ENCODE assay signal across 8 cellular contexts in the genomic region with DNA sequence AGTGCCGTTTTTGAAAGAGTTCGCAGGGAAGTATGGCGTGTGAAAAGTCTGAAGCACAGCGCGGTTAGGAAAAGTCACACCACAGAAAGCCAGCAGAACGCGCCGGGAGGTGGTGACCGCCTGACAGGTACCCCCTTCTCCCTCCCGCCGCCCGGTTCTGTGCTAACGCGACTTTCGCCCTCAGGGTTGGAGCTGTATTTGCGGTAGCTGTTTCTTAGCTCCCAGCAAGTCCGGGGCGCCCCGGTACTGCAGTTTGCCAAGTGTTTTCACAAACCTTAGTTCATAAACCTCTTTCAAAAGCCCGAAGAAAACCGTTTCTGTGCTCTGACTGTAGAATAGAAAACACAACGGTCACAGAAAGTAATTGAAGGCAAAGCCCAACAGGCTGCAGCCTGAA. TPM values are rescaled to one million over a fixed set of nuclear protein-coding genes. Genes with fewer than 3 reads are reported as not detected.
A peak's percentile ranks its signal among the peaks of the same experiment; 100 is the strongest.
DNase-seq lines count a peak whose midpoint lies in the region; ATAC-seq, FAIRE-seq and TF ChIP-seq lines count a peak whose summit lies in the region.

No MANE protein-coding gene starts in this region.

- FAIRE-seq in small intestine (lab: Jason Lieb, UNC) = no peak

- H3K27me3 ChIP-seq in ascending aorta (no peaks in the 10 kb centered on the region), small intestine (ENCODE audit: control insufficient read depth in 2 of 2, insufficient read depth in 2 of 2, low read length in 2 of 2) (no peaks in the 10 kb centered on the region)

- H3K4me1 ChIP-seq in ascending aorta (peaks cover 0 to 3% of the 10 kb centered on the region in 2 donors), small intestine (ENCODE audit: control insufficient read depth in 2 of 2, insufficient read depth in 1 of 2, low read depth in 1 of 2, low read length in 1 of 2) (peaks cover 0 to 2% of the 10 kb centered on the region in 2 donors)

- POLR2A ChIA-PET in RWPE1 (lab: Yijun Ruan, JAX; ENCODE audit: low non-redundant PET) = interaction anchor here (1.0 kb wide), 1 partner anchor 51 kb away, joined by 3 read pairs; no protein-coding TSS in a partner anchor

- no peaks in the 10 kb centered on the region for H3K36me3 ChIP-seq in ascending aorta
- no peaks in the 10 kb centered on the region for H3K36me3 ChIP-seq in small intestine (ENCODE audit: control insufficient read depth in 2 of 2, insufficient read depth in 2 of 2, low read length in 2 of 2)

- H3K4me3 ChIP-seq in ascending aorta = peak overlapping the region; percentile 65 to 94
- H3K4me3 ChIP-seq in iPS-18c (ENCODE audit: insufficient read depth, low read depth, low read length) = peak overlapping the region; percentile 73
- peak overlapping the region; percentile 73 to 87 for H3K4me3 ChIP-seq in small intestine (ENCODE audit: low read depth in 1 of 2, low read length in 2 of 2)

- peak; percentile 42 for DNase-seq in AG08396 (ENCODE audit: low spot score)
- peak; percentile 13 for DNase-seq in RWPE1 (ENCODE audit: low spot score)
- DNase-seq in ascending aorta (ENCODE audit: low spot score in 2 of 2) = peak in 1 of 2 donors; percentile 70
- DNase-seq in small intestine = no peak
- DNase-seq in DMS114 treated with DMSO at 0.1 percent for 48 hours (lab: John Stamatoyannopoulos, UW; ENCODE audit: unreplicated experiment) = no peak

- CTCF ChIA-PET in RWPE1 (lab: Yijun Ruan, JAX) = interaction anchor here (0.6 to 1.3 kb wide), 4 partner anchors 142 to 204 kb away, joined by 3 to 6 read pairs (median 4); no protein-coding TSS in a partner anchor

- ATAC-seq in GM18868 (IDR thresholded peaks at IDR 0.05; ENCODE audit: unreplicated experiment) (peak; percentile 51), HG03066 (IDR thresholded peaks at IDR 0.05; ENCODE audit: low read depth, unreplicated experiment) (peak; percentile 42)

- TF ChIP-seq CTCF in RWPE1 (conservative IDR thresholded peaks at IDR 0.05; ENCODE audit: low read depth) (no peak), ascending aorta (IDR thresholded peaks at IDR 0.05) (no peak)

- peak overlapping the region; percentile 86 for H3K27ac ChIP-seq in RWPE1
- peak overlapping the region; percentile 76 to 92 for H3K27ac ChIP-seq in ascending aorta
- peak overlapping the region in 1 of 2 donors; percentile 92 for H3K27ac ChIP-seq in small intestine (ENCODE audit: low read depth in 1 of 2, low read length in 1 of 2)

- intact Hi-C loops in ascending aorta (cut with DNase I) = loop anchor here (1.0 to 10.0 kb wide), 2 partner anchors 151 to 703 kb away; a partner anchor contains a TSS

- H3K9me3 ChIP-seq in ascending aorta = no peaks in the 10 kb centered on the region
- H3K9me3 ChIP-seq in iPS-18c (ENCODE audit: control insufficient read depth, insufficient read depth, low read length) = no peaks in the 10 kb centered on the region
- H3K9me3 ChIP-seq in small intestine (ENCODE audit: control insufficient read depth, low read depth) = no peaks in the 10 kb centered on the region

- WGBS in small intestine, 3 donors = 0 to 1% (median 0%) methylated on average over 22 of the region's 22 CpGs

RNA-seq across cellular contexts. Expression of a gene that starts 0.4 kb away (rescaled TPM):
- total RNA-seq in ascending aorta = 13.2 TPM
- 1 to 10 TPM; 1.3 to 5.1 (median 3.2) TPM for polyA plus RNA-seq in small intestine

RNA-seq across cellular contexts. Expression of a gene that starts 56.9 kb away (rescaled TPM):
- 18.5 TPM for total RNA-seq in ascending aorta
- polyA plus RNA-seq in small intestine = 1 to 10 TPM in 2 of 3 donors, under 1 TPM in 1; 0.67 to 2.8 (median 1.1) TPM

Comparison
In these comparisons a context has a peak if more than half of its experiments do, and no peak if none do; other contexts are left out.
1. DNase-seq: peak in AG08396 (single experiment) and RWPE1 (single experiment); none in small intestine (single experiment) and DMS114 treated with DMSO at 0.1 percent for 48 hours (single experiment).
2. Peak in every context shown above with its lines, with median percentiles within 50 percentile points of each other: H3K4me3 ChIP-seq.